In the genomic region with DNA sequence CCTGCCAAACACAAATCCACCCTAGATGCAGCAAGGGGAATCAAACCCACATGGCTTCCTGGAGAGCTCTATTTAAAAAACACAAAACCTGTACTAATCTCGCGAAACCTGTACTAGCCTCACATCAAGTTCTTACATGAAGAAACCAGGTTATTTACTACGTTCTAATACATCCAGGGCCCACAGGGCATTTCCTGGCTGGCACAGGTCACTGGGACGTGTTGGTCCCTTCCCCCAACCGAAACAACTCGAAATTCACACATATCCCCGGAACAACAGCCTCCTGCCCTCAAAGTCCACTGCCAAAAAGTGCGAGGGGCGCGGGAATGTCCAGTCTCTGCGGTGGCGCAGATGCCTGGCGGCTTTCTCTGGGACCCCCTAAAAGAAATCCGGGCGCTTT, we compare ENCODE assay signal across 8 cellular contexts. TPM values are rescaled to one million over a fixed set of nuclear protein-coding genes. Genes with fewer than 3 reads are reported as not detected.
DNase-seq lines count a peak whose midpoint lies in the region; ATAC-seq and TF ChIP-seq lines count a peak whose summit lies in the region.

No MANE protein-coding gene starts in this region.

- H3K27ac ChIP-seq in Peyer's patch (peak overlapping the region in 3 of 4 donors; percentile 83 to 95 (median 83)), epithelial cell of prostate (peak overlapping the region; percentile 99), ovary (no peak overlapping the region)

- intact Hi-C loops in ovary (cut with DNase I) = no loop called here

- peak overlapping the region; percentile 38 to 93 (median 54) for H3K4me3 ChIP-seq in Peyer's patch
- peak overlapping the region; percentile 51 for H3K4me3 ChIP-seq in ovary

- TF ChIP-seq CTCF in Peyer's patch (IDR thresholded peaks at IDR 0.05) (no peak), ovary (IDR thresholded peaks at IDR 0.05) (no peak)

- H3K27me3 ChIP-seq in Peyer's patch = no peaks in the 10 kb centered on the region
- no peaks in the 10 kb centered on the region for H3K27me3 ChIP-seq in ovary

- no peaks in the 10 kb centered on the region for H3K9me3 ChIP-seq in Peyer's patch
- no peaks in the 10 kb centered on the region for H3K9me3 ChIP-seq in ovary

- TF ChIP-seq EP300 in ovary (IDR thresholded peaks at IDR 0.05) = no peak

- no peak for ATAC-seq in HG03342 (IDR thresholded peaks at IDR 0.05; ENCODE audit: unreplicated experiment)
- no peak for ATAC-seq in HG02970 (IDR thresholded peaks at IDR 0.05; ENCODE audit: low FRiP score, unreplicated experiment)

- 9 to 12% (median 10%) methylated on average over 15 of the region's 15 CpGs for WGBS in ovary, 3 donors

- H3K4me1 ChIP-seq in Peyer's patch (peaks cover 0 to 20% (median 6%) of the 10 kb centered on the region in 4 donors), ovary (ENCODE audit: insufficient read depth) (no peaks in the 10 kb centered on the region)

- H3K36me3 ChIP-seq in Peyer's patch = no peaks in the 10 kb centered on the region
- H3K36me3 ChIP-seq in ovary = no peaks in the 10 kb centered on the region

- no peak for TF ChIP-seq POLR2A in Peyer's patch (IDR thresholded peaks at IDR 0.05)
- TF ChIP-seq POLR2A in ovary (IDR thresholded peaks at IDR 0.05) = no peak

- DNase-seq in COLO668 (lab: John Stamatoyannopoulos, UW; ENCODE audit: unreplicated experiment) = peak; percentile 17
- DNase-seq in Peyer's patch = no peak
- DNase-seq in epithelial cell of prostate (ENCODE audit: low read depth, low spot score) = no peak
- DNase-seq in ovary = no peak
- no peak for DNase-seq in NCI-H748 treated with DMSO at 0.1 percent for 48 hours (lab: John Stamatoyannopoulos, UW)
- DNase-seq in NCI-H226 = no peak

RNA-seq across cellular contexts. Expression of a gene that starts 1.0 kb away (rescaled TPM):
- total RNA-seq in Peyer's patch = 10 to 100 TPM; 29.7 to 68.3 (median 61.5) TPM
- 10 to 100 TPM in 1 of 7 donors, 1 to 10 TPM in 4, under 1 TPM in 2; 0.30 to 14.4 (median 2.1) TPM for total RNA-seq in ovary
- 1 to 10 TPM in 1 of 2 donors, under 1 TPM in 1; 0.12 to 1.4 TPM for polyA plus RNA-seq in ovary

Comparison
In these comparisons a context has a peak if more than half of its experiments do, and no peak if none do; other contexts are left out.
1. H3K27ac ChIP-seq: peak in Peyer's patch (3 of 4) and epithelial cell of prostate (single experiment); none in ovary (0 of 2).